ENCODE assay signal across 22 cellular contexts in the genomic region with DNA sequence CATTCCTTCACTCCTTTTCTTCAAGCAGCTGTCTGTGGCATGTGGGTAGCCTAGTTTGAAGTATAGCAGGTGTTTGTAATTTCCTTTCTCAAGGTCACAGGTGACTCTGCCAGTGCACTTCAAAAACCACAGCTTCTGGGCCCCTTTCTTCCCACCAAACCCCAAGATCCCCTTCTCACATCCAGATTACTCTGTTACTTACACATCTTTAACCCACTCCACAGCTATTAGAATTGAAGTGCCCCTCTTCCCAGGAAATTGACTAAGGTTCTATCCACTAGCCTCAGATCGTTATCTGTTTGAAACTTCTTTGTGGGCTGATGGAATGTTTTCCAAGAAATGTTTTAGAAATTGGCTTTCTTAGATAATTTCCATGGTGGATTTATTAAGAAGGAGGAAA.
DNase-seq lines count a peak whose midpoint lies in the region; ATAC-seq lines count a peak whose summit lies in the region.
"Had no signal": no experiment of that assay in that cellular context is flagged by ENCODE, and none has a peak within 500 bp of the region (broad histone marks: within the 10 kb centered on the region; RNA-seq: fewer than 3 reads in every experiment).

No MANE protein-coding gene starts in this region.

- no peak for ATAC-seq in T-cell (replicated peaks in 1 of 4)
- ATAC-seq: gastrocnemius medialis; naive thymus-derived CD8-positive, alpha-beta T cell; right cardiac atrium had no signal

- peaks cover 3 to 7% (median 3%) of the 10 kb centered on the region in 3 donors for H3K4me1 Mint-ChIP-seq in T-cell
- H3K4me1 Mint-ChIP-seq: memory B cell had no signal

- H3K4me3 Mint-ChIP-seq in T-cell = no peak overlapping the region
- H3K4me3 Mint-ChIP-seq: dendritic cell treated with granulocyte-macrophage colony-stimulating factor and Interleukin-4, amounts not matched to agents 40 ng/mL and 50 ng/mL, for 4 days; memory B cell; naive thymus-derived CD8-positive, alpha-beta T cell; T-helper 1 cell treated with Interleukin-12 subunit alpha and Interleukin-12 subunit beta and Interleukin-4 antibody, amounts not matched to agents 30 μg/mL and 1 μg/mL, for 36 hours had no signal

- H3K9me3 Mint-ChIP-seq in T-cell = no peaks in the 10 kb centered on the region
- H3K9me3 Mint-ChIP-seq: dendritic cell treated with granulocyte-macrophage colony-stimulating factor and Interleukin-4, amounts not matched to agents 40 ng/mL and 50 ng/mL, for 4 days; memory B cell; naive thymus-derived CD8-positive, alpha-beta T cell; T-helper 1 cell treated with Interleukin-12 subunit alpha and Interleukin-12 subunit beta and Interleukin-4 antibody, amounts not matched to agents 30 μg/mL and 1 μg/mL, for 36 hours had no signal

- H3K27me3 Mint-ChIP-seq in T-cell = no peaks in the 10 kb centered on the region
- H3K27me3 Mint-ChIP-seq: dendritic cell treated with granulocyte-macrophage colony-stimulating factor and Interleukin-4, amounts not matched to agents 40 ng/mL and 50 ng/mL, for 4 days; memory B cell; naive thymus-derived CD8-positive, alpha-beta T cell had no signal

- POLR2A ChIA-PET in T-cell (lab: Charles Lee) = no interaction called here

- in situ Hi-C loops in KBM-7 (cut with MboI; ENCODE audit: low pct_unique_long_range_greater_than_20kb, low sequenced_read_pairs) = no loop called here

- no peak overlapping the region for H3K27ac Mint-ChIP-seq in T-cell
- H3K27ac Mint-ChIP-seq: dendritic cell treated with granulocyte-macrophage colony-stimulating factor and Interleukin-4, amounts not matched to agents 40 ng/mL and 50 ng/mL, for 4 days; memory B cell; T-helper 1 cell treated with Interleukin-12 subunit alpha and Interleukin-12 subunit beta and Interleukin-4 antibody, amounts not matched to agents 30 μg/mL and 1 μg/mL, for 36 hours had no signal

- CTCF ChIA-PET in T-cell (lab: Charles Lee) = interaction anchor here in 1 of 2 donors (0.7 kb wide), 1 partner anchor 22 kb away, joined by 4 read pairs; no protein-coding TSS in a partner anchor

- peaks cover 6% of the 10 kb centered on the region for H3K36me3 Mint-ChIP-seq in T-cell
- H3K36me3 Mint-ChIP-seq: naive thymus-derived CD8-positive, alpha-beta T cell had no signal

- DNase-seq in ELR (ENCODE audit: low read depth) = peak; percentile 84
- DNase-seq in KBM-7 = peak; percentile 61
- DNase-seq in UCSD-AML1 (lab: John Stamatoyannopoulos, UW; ENCODE audit: unreplicated experiment) = peak; percentile 14
- peak; percentile 51 for DNase-seq in iris pigment epithelial cell (ENCODE audit: low read depth)
- no peak for DNase-seq in T-cell
- DNase-seq in NCI-H1092 (lab: John Stamatoyannopoulos, UW) = no peak
- DNase-seq in activated T-cell treated with anti-CD3 and anti-CD28 coated beads for 4 hours = no peak
- no peak for DNase-seq in effector CD8-positive, alpha-beta T cell (lab: John Stamatoyannopoulos, UW)
- DNase-seq: activated CD8-positive, alpha-beta memory T cell treated with anti-CD3 and anti-CD28 coated beads, Interleukin-2, amount 50 U/mL, for 4 hours; activated effector memory CD4-positive, alpha-beta T cell treated with anti-CD3 and anti-CD28 coated beads, Interleukin-2, amount 50 U/mL, for 16 hours; adrenal gland; gastrocnemius medialis; kidney; naive thymus-derived CD8-positive, alpha-beta T cell; NCI-H1436 treated with DMSO at 0.1 percent for 48 hours; NCI-H2171 treated with DMSO at 0.1 percent for 48 hours; ovary; right cardiac atrium; SHP77 treated with DMSO at 0.1 percent for 48 hours had no signal

Comparison
In these comparisons a context has a peak if more than half of its experiments do, and no peak if none do; other contexts are left out.
1. DNase-seq: peak in ELR (single experiment), KBM-7 (single experiment), UCSD-AML1 (single experiment) and iris pigment epithelial cell (single experiment); none in T-cell (0 of 34), NCI-H1092 (single experiment), activated T-cell treated with anti-CD3 and anti-CD28 coated beads for 4 hours (single experiment) and effector CD8-positive, alpha-beta T cell (single experiment).